8 cellular contexts compared by ENCODE assay signal in genomic region chr6:37137201-37137880, GRCh38. TPM values are rescaled to one million over a fixed set of nuclear protein-coding genes. Genes with fewer than 3 reads are reported as not detected.
DNase-seq lines count a peak whose midpoint lies in the region; ATAC-seq and TF ChIP-seq lines count a peak whose summit lies in the region.

No MANE protein-coding gene starts in this region.

- no peak for TF ChIP-seq CTCF in esophagus squamous epithelium (IDR thresholded peaks at IDR 0.05)

- 44 to 48% methylated on average over 15 to 18 of the region's 18 CpGs for WGBS in esophagus squamous epithelium, 2 donors

- H3K4me1 ChIP-seq in esophagus squamous epithelium (peaks cover 12 to 64% (median 30%) of the 10 kb centered on the region in 3 donors), neuron (ENCODE audit: insufficient read depth, low read length) (peaks cover 56% of the 10 kb centered on the region)

- peak overlapping the region; percentile 19 for H2AFZ ChIP-seq in neuron (ENCODE audit: low read depth, low read length)

- DNase-seq in activated naive CD4-positive, alpha-beta T cell treated with anti-CD3 and anti-CD28 coated beads, Interleukin-2, amount 50 U/mL, for 72 hours (ENCODE audit: low spot score in 2 of 2) = peak in 1 of 2 donors; percentile 54
- no peak for DNase-seq in activated naive CD4-positive, alpha-beta T cell (lab: John Stamatoyannopoulos, UW)
- DNase-seq in activated CD4-positive, alpha-beta T cell treated with anti-CD3 and anti-CD28 coated beads for 4 hours = peak; percentile 13 to 14
- DNase-seq in esophagus squamous epithelium (lab: John Stamatoyannopoulos, UW) (no peak), NCI-H82 (lab: John Stamatoyannopoulos, UW) (no peak), NCI-H748 treated with DMSO at 0.1 percent for 48 hours (lab: John Stamatoyannopoulos, UW) (no peak), Kasumi-1 (lab: John Stamatoyannopoulos, UW) (no peak)

- H3K9me3 ChIP-seq in esophagus squamous epithelium (no peaks in the 10 kb centered on the region), neuron (ENCODE audit: low read length) (no peaks in the 10 kb centered on the region)

- intact Hi-C loops in esophagus squamous epithelium (cut with DNase I) = no loop called here

- no peak for TF ChIP-seq POLR2A in esophagus squamous epithelium (IDR thresholded peaks at IDR 0.05)

- H3K27me3 ChIP-seq in esophagus squamous epithelium (no peaks in the 10 kb centered on the region), neuron (ENCODE audit: insufficient read depth, low read length) (no peaks in the 10 kb centered on the region)

- peak overlapping the region; percentile 23 to 89 (median 77) for H3K27ac ChIP-seq in esophagus squamous epithelium

- no peaks in the 10 kb centered on the region for H3K9me3 Mint-ChIP-seq in activated naive CD4-positive, alpha-beta T cell treated with anti-CD3 and anti-CD28 coated beads, Interleukin-2, amount 50 U/mL, for 72 hours

- peak; percentile 89 to 90 for ATAC-seq in activated naive CD4-positive, alpha-beta T cell treated with anti-CD3 and anti-CD28 coated beads, Interleukin-2, amount 50 U/mL, for 72 hours

- H3K36me3 ChIP-seq in esophagus squamous epithelium (no peaks in the 10 kb centered on the region), neuron (ENCODE audit: insufficient read depth, low read length) (no peaks in the 10 kb centered on the region)

- H3K36me3 Mint-ChIP-seq in activated naive CD4-positive, alpha-beta T cell treated with anti-CD3 and anti-CD28 coated beads, Interleukin-2, amount 50 U/mL, for 72 hours = no peaks in the 10 kb centered on the region

- peak overlapping the region; percentile 76 to 90 for H3K27ac Mint-ChIP-seq in activated naive CD4-positive, alpha-beta T cell treated with anti-CD3 and anti-CD28 coated beads, Interleukin-2, amount 50 U/mL, for 72 hours

- H3K4me3 ChIP-seq in esophagus squamous epithelium (no peak overlapping the region), neuron (ENCODE audit: low read length) (peak overlapping the region; percentile 69)

RNA-seq across cellular contexts. Expression of gene PIM1, which starts 32.6 kb away (rescaled TPM):
- 100 to 1,000 TPM; 280 to 408 TPM for total RNA-seq in activated naive CD4-positive, alpha-beta T cell treated with anti-CD3 and anti-CD28 coated beads, Interleukin-2, amount 50 U/mL, for 72 hours
- total RNA-seq in esophagus squamous epithelium = 100 to 1,000 TPM in 2 of 4 donors, 10 to 100 TPM in 2; 57.3 to 206 (median 96.6) TPM

Comparison
In these comparisons a context has a peak if more than half of its experiments do, and no peak if none do; other contexts are left out.
1. DNase-seq: peak in activated CD4-positive, alpha-beta T cell treated with anti-CD3 and anti-CD28 coated beads for 4 hours (2 of 2); none in activated naive CD4-positive, alpha-beta T cell (0 of 4), esophagus squamous epithelium (single experiment), NCI-H82 (single experiment), NCI-H748 treated with DMSO at 0.1 percent for 48 hours (single experiment) and Kasumi-1 (0 of 2).